In genomic region chr1:106921186-106921585, GRCh38 we compare ENCODE assay signal across 16 cellular contexts.
"Had no signal": no experiment of that assay in that cellular context is flagged by ENCODE, and none has a peak within 500 bp of the region (broad histone marks: within the 10 kb centered on the region; RNA-seq: fewer than 3 reads in every experiment).

No MANE protein-coding gene starts in this region.

- DNase-seq: activated CD4-positive, alpha-beta T cell treated with anti-CD3 and anti-CD28 coated beads, Interleukin-2, amount 50 U/mL, for 48 hours; activated CD8-positive, alpha-beta memory T cell treated with anti-CD3 and anti-CD28 coated beads, Interleukin-2, amount 10 ng/mL, durations not matched to agents 7 days and 5 days; activated effector memory CD4-positive, alpha-beta T cell treated with Interleukin-2 at 50 U/mL for 16 hours; activated T-cell treated with anti-CD3 and anti-CD28 coated beads, Interleukin-2, amount 50 U/mL, for 24 hours; amniotic stem cell; esophagus squamous epithelium; left cardiac atrium; naive thymus-derived CD4-positive, alpha-beta T cell; small intestine had no signal

- ATAC-seq: activated CD4-positive, CD25-positive, alpha-beta regulatory T cell treated with anti-CD3 and anti-CD28 coated beads, Interleukin-2, amount 50 U/mL, for 24 hours; activated CD8-positive, alpha-beta memory T cell treated with anti-CD3 and anti-CD28 coated beads, Interleukin-2, amount 10 ng/mL, durations not matched to agents 7 days and 5 days; activated naive CD4-positive, alpha-beta T cell treated with anti-CD3 and anti-CD28 coated beads, Interleukin-2, amount 50 U/mL, for 72 hours; left cardiac atrium; naive thymus-derived CD4-positive, alpha-beta T cell; stimulated activated memory B cell treated with anti-CD40 and anti-IgM and Interleukin-4, amounts not matched to agents 10 μg/mL and 1 μg/mL and 100 μg/mL, for 72 hours had no signal

- H3K4me1 ChIP-seq: breast epithelium, esophagus squamous epithelium, parathyroid adenoma, tibial nerve had no signal

- H3K79me2 ChIP-seq: parathyroid adenoma had no signal

- H3K9me3 ChIP-seq: breast epithelium, esophagus squamous epithelium, tibial nerve had no signal

- H3K27ac ChIP-seq: breast epithelium, esophagus squamous epithelium, parathyroid adenoma, tibial nerve had no signal

- H3K4me3 ChIP-seq: breast epithelium, esophagus squamous epithelium, lung, tibial nerve had no signal

- H3K36me3 ChIP-seq: breast epithelium, esophagus squamous epithelium, tibial nerve had no signal

- H3K27me3 ChIP-seq: breast epithelium, esophagus squamous epithelium, tibial nerve had no signal

- H3K9ac ChIP-seq: parathyroid adenoma had no signal

- H2AFZ ChIP-seq: parathyroid adenoma had no signal
